In the genomic region with DNA sequence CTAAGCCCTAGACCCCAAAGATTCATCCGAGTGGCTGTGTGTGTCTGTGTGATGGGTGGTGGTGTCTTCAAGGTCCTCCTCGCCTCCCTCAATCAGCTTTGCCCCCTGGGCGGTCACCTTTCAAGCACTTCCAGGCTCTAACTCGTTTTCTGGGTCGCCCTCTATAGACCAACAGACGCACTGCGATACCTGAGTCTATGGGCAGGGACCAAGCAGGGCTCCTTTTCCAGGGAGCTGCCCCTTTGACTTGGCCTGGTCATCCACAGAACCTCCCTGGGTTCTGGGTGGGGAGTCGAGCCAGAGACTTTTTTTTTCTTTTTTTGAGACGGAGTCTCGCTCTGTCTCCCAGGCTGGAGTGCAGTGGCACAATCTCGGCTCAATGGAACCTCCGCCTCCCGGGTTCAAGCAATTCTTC, we compare ENCODE assay signal across 8 cellular contexts. TPM values are rescaled to one million over a fixed set of nuclear protein-coding genes. Genes with fewer than 3 reads are reported as not detected.
DNase-seq lines count a peak whose midpoint lies in the region; ATAC-seq and TF ChIP-seq lines count a peak whose summit lies in the region.

No MANE protein-coding gene starts in this region.

- DNase-seq in Kasumi-1 (lab: John Stamatoyannopoulos, UW) (peak; percentile 78), SK-MEL-5 (ENCODE audit: low read depth, low spot score) (peak; percentile 84), glutamatergic neuron (peak; percentile 75), pons (ENCODE audit: low spot score) (peak; percentile 70), type B pancreatic cell (ENCODE audit: extremely low spot score, unreplicated experiment) (no peak)
- DNase-seq in activated naive CD4-positive, alpha-beta T cell treated with anti-CD3 and anti-CD28 coated beads, Interleukin-2, amount 10 ng/mL, durations not matched to agents 7 days and 5 days: peak; percentile 82

- peak overlapping the region; percentile 75; the same call in 1 of the 2 replicates for H3K4me3 ChIP-seq in GM08714 (ENCODE audit: low read length)

- TF ChIP-seq CTCF in glutamatergic neuron (IDR thresholded peaks at IDR 0.05; ENCODE audit: partially characterized antibody, unreplicated experiment) (peak; percentile 60), type B pancreatic cell (conservative IDR thresholded peaks at IDR 0.05) (peak; percentile 74)

- peak overlapping the region; percentile 89 for H3K4me3 Mint-ChIP-seq in activated naive CD4-positive, alpha-beta T cell treated with anti-CD3 and anti-CD28 coated beads, Interleukin-2, amount 10 ng/mL, durations not matched to agents 7 days and 5 days
- peak overlapping the region; percentile 98 for H3K4me3 Mint-ChIP-seq in glutamatergic neuron (ENCODE audit: unreplicated experiment)
- peak overlapping the region; percentile 100 for H3K4me3 Mint-ChIP-seq in type B pancreatic cell

- no peak for ATAC-seq in HG02763 (IDR thresholded peaks at IDR 0.05; ENCODE audit: unreplicated experiment)

- H3K27me3 Mint-ChIP-seq in activated naive CD4-positive, alpha-beta T cell treated with anti-CD3 and anti-CD28 coated beads, Interleukin-2, amount 10 ng/mL, durations not matched to agents 7 days and 5 days: no peaks in the 10 kb centered on the region
- no peaks in the 10 kb centered on the region for H3K27me3 Mint-ChIP-seq in glutamatergic neuron (ENCODE audit: unreplicated experiment)
- no peaks in the 10 kb centered on the region for H3K27me3 Mint-ChIP-seq in type B pancreatic cell

- CTCF ChIA-PET in activated naive CD4-positive, alpha-beta T cell treated with anti-CD3 and anti-CD28 coated beads, Interleukin-2, amount 10 ng/mL, durations not matched to agents 7 days and 5 days (lab: Charles Lee): interaction anchor here (0.6 to 1.7 kb wide), 32 partner anchors 8 to 217 kb away, joined by 3 to 26 read pairs (median 4); a partner anchor contains a TSS

- H3K36me3 Mint-ChIP-seq in activated naive CD4-positive, alpha-beta T cell treated with anti-CD3 and anti-CD28 coated beads, Interleukin-2, amount 10 ng/mL, durations not matched to agents 7 days and 5 days: peaks cover 3% of the 10 kb centered on the region
- H3K36me3 Mint-ChIP-seq in glutamatergic neuron (ENCODE audit: unreplicated experiment) (no peaks in the 10 kb centered on the region), type B pancreatic cell (no peaks in the 10 kb centered on the region)

- H3K27ac Mint-ChIP-seq in activated naive CD4-positive, alpha-beta T cell treated with anti-CD3 and anti-CD28 coated beads, Interleukin-2, amount 10 ng/mL, durations not matched to agents 7 days and 5 days: peak overlapping the region; percentile 87
- H3K27ac Mint-ChIP-seq in glutamatergic neuron (ENCODE audit: unreplicated experiment) (peak overlapping the region; percentile 59), type B pancreatic cell (peak overlapping the region; percentile 94)

- H3K9me3 Mint-ChIP-seq in activated naive CD4-positive, alpha-beta T cell treated with anti-CD3 and anti-CD28 coated beads, Interleukin-2, amount 10 ng/mL, durations not matched to agents 7 days and 5 days: no peaks in the 10 kb centered on the region
- H3K9me3 Mint-ChIP-seq in glutamatergic neuron (ENCODE audit: unreplicated experiment): peaks cover 11% of the 10 kb centered on the region
- H3K9me3 Mint-ChIP-seq in type B pancreatic cell: no peaks in the 10 kb centered on the region

- H3K4me1 Mint-ChIP-seq in activated naive CD4-positive, alpha-beta T cell treated with anti-CD3 and anti-CD28 coated beads, Interleukin-2, amount 10 ng/mL, durations not matched to agents 7 days and 5 days: peaks cover 11% of the 10 kb centered on the region
- H3K4me1 Mint-ChIP-seq in glutamatergic neuron (ENCODE audit: low read depth, unreplicated experiment): no peaks in the 10 kb centered on the region
- H3K4me1 Mint-ChIP-seq in type B pancreatic cell (ENCODE audit: unreplicated experiment): peaks cover 6% of the 10 kb centered on the region

- in situ Hi-C loops in SK-MEL-5 (cut with HindIII; ENCODE audit: low pct_unique_long_range_greater_than_20kb, low sequenced_read_pairs): no loop called here

RNA-seq across cellular contexts. Expression of a gene that starts 1.1 kb away (rescaled TPM):
- 31.1 and 35.4 TPM in 2 replicates for total RNA-seq in SK-MEL-5 (2014; rRNA removed; shearing (Covaris generic))
- 64.0 and 69.7 TPM in 2 replicates for polyA plus RNA-seq in SK-MEL-5 (2015; cell fraction: cytosol; rRNA removed)
- polyA plus RNA-seq in SK-MEL-5 (2015; cell fraction: nucleus; rRNA removed): 34.1 and 42.2 TPM in 2 replicates
- total RNA-seq in glutamatergic neuron (ENCODE audit: unreplicated experiment) (47.3 TPM), type B pancreatic cell (ENCODE audit: low replicate concordance) (42.2 and 47.2 TPM in 2 replicates)

RNA-seq across cellular contexts. Expression of a gene that starts 18.8 kb away (rescaled TPM):
- 31.5 and 38.6 TPM in 2 replicates for total RNA-seq in SK-MEL-5 (2014; rRNA removed; shearing (Covaris generic))
- 45.2 and 50.8 TPM in 2 replicates for polyA plus RNA-seq in SK-MEL-5 (2015; cell fraction: cytosol; rRNA removed)
- 127 and 129 TPM in 2 replicates for polyA plus RNA-seq in SK-MEL-5 (2015; cell fraction: nucleus; rRNA removed)
- total RNA-seq in glutamatergic neuron (ENCODE audit: unreplicated experiment) (35.8 TPM), type B pancreatic cell (ENCODE audit: low replicate concordance) (58.5 and 60.5 TPM in 2 replicates)

RNA-seq across cellular contexts. Expression of a gene that starts 19.2 kb away (rescaled TPM):
- total RNA-seq in SK-MEL-5 (2014; rRNA removed; shearing (Covaris generic)): 51.6 and 64.4 TPM in 2 replicates
- polyA plus RNA-seq in SK-MEL-5 (2015; cell fraction: cytosol; rRNA removed): 28.6 and 29.5 TPM in 2 replicates
- polyA plus RNA-seq in SK-MEL-5 (2015; cell fraction: nucleus; rRNA removed): 16.9 and 37.4 TPM in 2 replicates
- total RNA-seq in glutamatergic neuron (ENCODE audit: unreplicated experiment) (30.0 TPM), type B pancreatic cell (ENCODE audit: low replicate concordance) (32.9 and 40.4 TPM in 2 replicates)

RNA-seq across cellular contexts. Expression of a gene that starts 29.7 kb away (rescaled TPM):
- total RNA-seq in SK-MEL-5 (2014; rRNA removed; shearing (Covaris generic)): 86.1 and 90.1 TPM in 2 replicates
- 98.8 and 107 TPM in 2 replicates for polyA plus RNA-seq in SK-MEL-5 (2015; cell fraction: cytosol; rRNA removed)
- polyA plus RNA-seq in SK-MEL-5 (2015; cell fraction: nucleus; rRNA removed): 95.8 and 98.5 TPM in 2 replicates
- total RNA-seq in glutamatergic neuron (ENCODE audit: unreplicated experiment) (62.6 TPM), type B pancreatic cell (ENCODE audit: low replicate concordance) (56.1 and 60.3 TPM in 2 replicates)
